Comparison of ENCODE assay signal across 16 cellular contexts in the genomic region with DNA sequence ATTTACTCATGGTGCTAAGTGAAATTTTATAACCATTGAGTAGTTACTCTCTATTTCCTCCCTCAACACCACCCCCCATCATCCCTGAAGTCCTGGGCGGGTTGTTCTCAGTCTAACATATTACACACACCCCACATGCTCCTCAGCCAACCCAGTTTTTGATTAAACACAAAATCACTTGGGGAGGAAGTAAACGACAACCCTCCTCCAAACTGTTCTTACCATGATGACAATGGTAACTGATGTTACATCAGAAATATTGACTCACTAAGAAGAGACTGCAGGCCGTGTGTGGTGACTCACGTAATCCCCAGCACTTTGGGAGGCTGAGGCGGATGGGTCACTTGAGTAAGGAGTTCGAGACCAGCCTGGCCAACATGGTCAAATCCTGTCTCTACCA. TPM values are rescaled to one million over a fixed set of nuclear protein-coding genes. Genes with fewer than 3 reads are reported as not detected.
DNase-seq lines count a peak whose midpoint lies in the region; ATAC-seq and TF ChIP-seq lines count a peak whose summit lies in the region.
"Had no signal": no experiment of that assay in that cellular context is flagged by ENCODE, and none has a peak within 500 bp of the region (broad histone marks: within the 10 kb centered on the region; RNA-seq: fewer than 3 reads in every experiment).

No MANE protein-coding gene starts in this region.

- CTCF ChIA-PET in RWPE1 (lab: Yijun Ruan, JAX): no interaction called here

- H3K27ac Mint-ChIP-seq in CD14-positive monocyte: peak overlapping the region in 4 of 7 donors; percentile 4 to 86 (median 50)
- H3K27ac Mint-ChIP-seq: activated T-helper 17 cell treated with anti-CD3 and anti-CD28 coated beads, Interleukin-2, amount 50 U/mL, for 72 hours; natural killer cell had no signal

- no peaks in the 10 kb centered on the region for H3K9me3 Mint-ChIP-seq in CD14-positive monocyte
- H3K9me3 Mint-ChIP-seq: activated T-helper 17 cell treated with anti-CD3 and anti-CD28 coated beads, Interleukin-2, amount 50 U/mL, for 72 hours; CD4-positive, CD25-positive, alpha-beta regulatory T cell; natural killer cell had no signal

- TF ChIP-seq CTCF in CD14-positive monocyte (IDR thresholded peaks at IDR 0.05) (no peak), RWPE1 (conservative IDR thresholded peaks at IDR 0.05; ENCODE audit: low read depth) (no peak)

- H3K4me3 Mint-ChIP-seq in CD14-positive monocyte: no peak overlapping the region
- H3K4me3 Mint-ChIP-seq: activated T-helper 17 cell treated with anti-CD3 and anti-CD28 coated beads, Interleukin-2, amount 50 U/mL, for 72 hours; natural killer cell had no signal

- DNase-seq in CD14-positive monocyte (ENCODE audit: low spot score): no peak
- DNase-seq in HCEC 1CT: peak; percentile 53
- peak; percentile 15 for DNase-seq in RWPE1 (ENCODE audit: low spot score)
- peak; percentile 69 for DNase-seq in fibroblast of the conjunctiva (ENCODE audit: low read depth)
- DNase-seq in KG1 (lab: John Stamatoyannopoulos, UW): no peak
- no peak for DNase-seq in NCI-H446 (lab: John Stamatoyannopoulos, UW)
- DNase-seq: CD4-positive, CD25-positive, alpha-beta regulatory T cell; cerebellar nuclear complex; kidney; natural killer cell; Right ventricle myocardium superior had no signal

- peaks cover 63 to 64% of the 10 kb centered on the region in 2 donors for H3K36me3 Mint-ChIP-seq in CD14-positive monocyte

- intact Hi-C loops in CD14-positive monocyte (cut with micrococcal nuclease): no loop called here

- ATAC-seq in HG02973 (IDR thresholded peaks at IDR 0.05; ENCODE audit: unreplicated experiment) (no peak), GM18517 (IDR thresholded peaks at IDR 0.05; ENCODE audit: unreplicated experiment) (no peak)
- ATAC-seq: activated T-helper 17 cell treated with anti-CD3 and anti-CD28 coated beads, Interleukin-2, amount 50 U/mL, for 72 hours; natural killer cell had no signal

- H3K27ac ChIP-seq in RWPE1: no peak overlapping the region
- H3K27ac ChIP-seq: KMS-11, skin epidermis had no signal

- POLR2A ChIA-PET in RWPE1 (lab: Yijun Ruan, JAX; ENCODE audit: low non-redundant PET): no interaction called here

- peaks cover 10% of the 10 kb centered on the region for H3K4me1 Mint-ChIP-seq in CD14-positive monocyte
- H3K4me1 Mint-ChIP-seq: activated T-helper 17 cell treated with anti-CD3 and anti-CD28 coated beads, Interleukin-2, amount 50 U/mL, for 72 hours had no signal

- H3K27me3 Mint-ChIP-seq in CD14-positive monocyte (ENCODE audit: low read depth in 3 of 3): no peaks in the 10 kb centered on the region
- H3K27me3 Mint-ChIP-seq: activated T-helper 17 cell treated with anti-CD3 and anti-CD28 coated beads, Interleukin-2, amount 50 U/mL, for 72 hours; CD4-positive, CD25-positive, alpha-beta regulatory T cell had no signal

RNA-seq across cellular contexts. Expression of gene RAB11FIP2, which starts 44.2 kb away (rescaled TPM):
- 1 to 10 TPM; 3.5 to 5.4 TPM for polyA plus RNA-seq in CD14-positive monocyte

Comparison
In these comparisons a context has a peak if more than half of its experiments do, and no peak if none do; other contexts are left out.
1. DNase-seq: peak in HCEC 1CT (single experiment), RWPE1 (single experiment) and fibroblast of the conjunctiva (single experiment); none in CD14-positive monocyte (single experiment), KG1 (single experiment) and NCI-H446 (0 of 2).